Comparison of ENCODE assay signal across 22 cellular contexts in genomic region chrX:149877157-149877556, GRCh38. TPM values are rescaled to one million over a fixed set of nuclear protein-coding genes. Genes with fewer than 3 reads are reported as not detected.
"Had no signal": no experiment of that assay in that cellular context is flagged by ENCODE, and none has a peak within 500 bp of the region (broad histone marks: within the 10 kb centered on the region; RNA-seq: fewer than 3 reads in every experiment).

No MANE protein-coding gene starts in this region.

- H3K36me3 ChIP-seq: MG63, SJCRH30 had no signal

- DNase-seq: KBM-7, MG63, NCI-H1092, NCI-H1105 treated with DMSO at 0.1 percent for 48 hours, NCI-H1417 treated with DMSO at 0.1 percent for 48 hours, NCI-H146, NCI-H1694 treated with DMSO at 0.1 percent for 48 hours, NCI-H2081, NCI-H2107, NCI-H2227 treated with DMSO at 0.1 percent for 48 hours, NCI-H524, NCI-H69, NCI-H774, SHP77 treated with DMSO at 0.1 percent for 48 hours, SJCRH30, T-helper 1 cell had no signal

- ATAC-seq: Panc1, Right ventricle myocardium inferior, SK-N-SH treated with all-trans-retinoic acid at 6 μM for 48 hours had no signal

- H3K27me3 ChIP-seq: MG63, SJCRH30 had no signal

- H3K27ac ChIP-seq: HL-60, SJCRH30 had no signal

- H3K4me3 ChIP-seq: MG63, SJCRH30 had no signal

- H3K9me3 ChIP-seq: MG63, SJCRH30 had no signal

RNA-seq across cellular contexts. Expression of gene MAGEA8, which starts 3.8 kb away (rescaled TPM):
- total RNA-seq: LHCN-M2, NCI-H460, Right ventricle myocardium inferior, SJCRH30 had no signal

RNA-seq across cellular contexts. Expression of gene HSFX4, which starts 52.2 kb away (rescaled TPM):
- total RNA-seq: LHCN-M2, NCI-H460, Right ventricle myocardium inferior, SJCRH30 had no signal
